Comparison of ENCODE assay signal across 27 cellular contexts in genomic region chr17:4272213-4272975, GRCh38. TPM values are rescaled to one million over a fixed set of nuclear protein-coding genes. Genes with fewer than 3 reads are reported as not detected.
DNase-seq lines count a peak whose midpoint lies in the region; ATAC-seq and TF ChIP-seq lines count a peak whose summit lies in the region.
"Had no signal": no experiment of that assay in that cellular context is flagged by ENCODE, and none has a peak within 500 bp of the region (broad histone marks: within the 10 kb centered on the region; RNA-seq: fewer than 3 reads in every experiment).

No MANE protein-coding gene starts in this region.

- intact Hi-C loops in Right ventricle myocardium superior (cut with DNase I) = no loop called here
- intact Hi-C loops in cardiac septum (cut with DNase I) = no loop called here

- peak overlapping the region; percentile 75 for H3K27ac ChIP-seq in neutrophil
- H3K27ac ChIP-seq in mesendoderm (ENCODE audit: low read depth, low read length) = no peak overlapping the region
- H3K27ac ChIP-seq: lower lobe of right lung, transverse colon, VCaP had no signal

- H3K27me3 Mint-ChIP-seq in type B pancreatic cell = no peaks in the 10 kb centered on the region
- H3K27me3 Mint-ChIP-seq: activated CD4-positive, alpha-beta T cell treated with anti-CD3 and anti-CD28 coated beads, Interleukin-2, amount 10 ng/mL, durations not matched to agents 24 days and 14 days; activated CD8-positive, alpha-beta memory T cell treated with anti-CD3 and anti-CD28 coated beads, Interleukin-2, amount 10 ng/mL, durations not matched to agents 7 days and 5 days; central memory CD8-positive, alpha-beta T cell had no signal

- H3K9me3 ChIP-seq in neutrophil = no peaks in the 10 kb centered on the region
- H3K9me3 ChIP-seq: lower lobe of right lung, transverse colon had no signal

- H3K4ac ChIP-seq in mesendoderm (ENCODE audit: low read depth, low read length) = no peak overlapping the region

- no peak overlapping the region for H4K8ac ChIP-seq in mesendoderm (ENCODE audit: low read depth, low read length)

- H2BK5ac ChIP-seq in mesendoderm (ENCODE audit: low read length) = no peak overlapping the region

- H3K4me3 ChIP-seq in neutrophil (ENCODE audit: low read depth in 1 of 2, low read length in 1 of 2) (no peak overlapping the region), mesendoderm (ENCODE audit: low read length) (no peak overlapping the region)
- H3K4me3 ChIP-seq: lower lobe of right lung, transverse colon had no signal

- no peak overlapping the region for H4K5ac ChIP-seq in mesendoderm (ENCODE audit: low read length)

- ATAC-seq in Right ventricle myocardium superior (ENCODE audit: poor library complexity) = peak; percentile 81
- ATAC-seq: activated CD8-positive, alpha-beta memory T cell treated with anti-CD3 and anti-CD28 coated beads, Interleukin-2, amount 10 ng/mL, durations not matched to agents 7 days and 5 days; lower lobe of right lung; PC-3 had no signal

- H3K36me3 ChIP-seq in neutrophil (peaks cover 27% of the 10 kb centered on the region), mesendoderm (ENCODE audit: control insufficient read depth, insufficient read depth, low read length) (no peaks in the 10 kb centered on the region)

- H3K18ac ChIP-seq in mesendoderm (ENCODE audit: low read length) = no peak overlapping the region

- H3K27ac Mint-ChIP-seq in type B pancreatic cell = peak overlapping the region; percentile 9

- no peak overlapping the region for H3K9ac ChIP-seq in mesendoderm (ENCODE audit: low read length)

- H3K36me3 Mint-ChIP-seq in type B pancreatic cell = peaks cover 32% of the 10 kb centered on the region

- H3K56ac ChIP-seq in mesendoderm (ENCODE audit: low read length) = no peak overlapping the region

- no peaks in the 10 kb centered on the region for H3K27me3 ChIP-seq in neutrophil
- no peaks in the 10 kb centered on the region for H3K27me3 ChIP-seq in mesendoderm (ENCODE audit: insufficient read depth, low read length, poor library complexity)
- H3K27me3 ChIP-seq: transverse colon had no signal

- no peak overlapping the region for H2AK5ac ChIP-seq in mesendoderm (ENCODE audit: low read length)

- H3K79me1 ChIP-seq in mesendoderm (ENCODE audit: low read length) = peaks cover 14% of the 10 kb centered on the region

- no peaks in the 10 kb centered on the region for H3K9me3 Mint-ChIP-seq in type B pancreatic cell
- H3K9me3 Mint-ChIP-seq: activated CD4-positive, alpha-beta T cell treated with anti-CD3 and anti-CD28 coated beads, Interleukin-2, amount 10 ng/mL, durations not matched to agents 24 days and 14 days; central memory CD8-positive, alpha-beta T cell; neural crest cell had no signal

- WGBS in mesendoderm (ENCODE audit: extremely low coverage, insufficient coverage, low lambda C conversion rate) = no CpG with 5 or more reads among the region's 6 CpGs

- H3K4me1 ChIP-seq in neutrophil (ENCODE audit: control insufficient read depth in 1 of 2, insufficient read depth in 1 of 2, low read depth in 1 of 2, low read length in 1 of 2) = peaks cover 19 to 20% of the 10 kb centered on the region in 2 experiments
- no peaks in the 10 kb centered on the region for H3K4me1 ChIP-seq in mesendoderm (ENCODE audit: control insufficient read depth, low read depth, low read length)
- H3K4me1 ChIP-seq: lower lobe of right lung, transverse colon had no signal

- no peak for DNase-seq in Right ventricle myocardium superior
- DNase-seq in cardiac septum (ENCODE audit: low spot score) = no peak
- DNase-seq in globus pallidus (ENCODE audit: low spot score) = peak; percentile 62
- no peak for DNase-seq in type B pancreatic cell (ENCODE audit: extremely low spot score, unreplicated experiment)
- no peak for DNase-seq in iPS-NIHi11 (ENCODE audit: low spot score)
- no peak for DNase-seq in AG08396 (ENCODE audit: low spot score)
- no peak for DNase-seq in mesendoderm
- DNase-seq: activated CD4-positive, alpha-beta T cell treated with anti-CD3 and anti-CD28 coated beads, Interleukin-2, amount 10 ng/mL, durations not matched to agents 24 days and 14 days; activated CD8-positive, alpha-beta memory T cell treated with anti-CD3 and anti-CD28 coated beads, Interleukin-2, amount 10 ng/mL, durations not matched to agents 7 days and 5 days; activated naive CD4-positive, alpha-beta T cell treated with anti-CD3 and anti-CD28 coated beads, Interleukin-2, amount 50 U/mL, for 16 hours; DMS79; GF-D8; H7; IMR-90; kidney; lower lobe of right lung; NCI-H1048; NCI-H1694 treated with DMSO at 0.1 percent for 48 hours; NCI-H2171; NCI-H524 treated with DMSO at 0.1 percent for 48 hours; NK-92 treated with Interleukin-12 subunit alpha and Interleukin-12 subunit beta, amount 100 ng/mL, for 24 hours; PC-3; transverse colon had no signal

- TF ChIP-seq CTCF in neutrophil (IDR thresholded peaks at IDR 0.05) (no peak), type B pancreatic cell (conservative IDR thresholded peaks at IDR 0.05) (no peak)

- no peaks in the 10 kb centered on the region for H3K4me1 Mint-ChIP-seq in type B pancreatic cell (ENCODE audit: unreplicated experiment)
- H3K4me1 Mint-ChIP-seq: neural crest cell had no signal

- H2BK15ac ChIP-seq in mesendoderm (replicated peaks; ENCODE audit: low read depth) = no peak overlapping the region

- no peak overlapping the region for H2BK120ac ChIP-seq in mesendoderm (ENCODE audit: low read depth, low read length)

- H3K23ac ChIP-seq in mesendoderm (ENCODE audit: low read length) = no peak overlapping the region

- H3K4me3 Mint-ChIP-seq in type B pancreatic cell = no peak overlapping the region
- H3K4me3 Mint-ChIP-seq: activated CD4-positive, alpha-beta T cell treated with anti-CD3 and anti-CD28 coated beads, Interleukin-2, amount 10 ng/mL, durations not matched to agents 24 days and 14 days; activated CD8-positive, alpha-beta memory T cell treated with anti-CD3 and anti-CD28 coated beads, Interleukin-2, amount 10 ng/mL, durations not matched to agents 7 days and 5 days; central memory CD8-positive, alpha-beta T cell; neural crest cell had no signal

- H3K79me2 ChIP-seq in mesendoderm (ENCODE audit: control insufficient read depth, insufficient read depth, low read length) = peaks cover 6% of the 10 kb centered on the region

- H3K4me2 ChIP-seq in mesendoderm (ENCODE audit: low read length) = no peak overlapping the region

RNA-seq across cellular contexts. Expression of gene ANKFY1, which starts 8.6 kb away (rescaled TPM):
- total RNA-seq in Right ventricle myocardium superior (25.7 TPM), cardiac septum (21.4 TPM), type B pancreatic cell (ENCODE audit: low replicate concordance) (64.3 and 72.6 TPM in 2 replicates)
- polyA plus RNA-seq in mesendoderm (2013, experiment 1 of 2) = 14.5 TPM
- 14.8 TPM for polyA plus RNA-seq in mesendoderm (2013, experiment 2 of 2)
